ENCODE assay signal across 32 cellular contexts in the genomic region with DNA sequence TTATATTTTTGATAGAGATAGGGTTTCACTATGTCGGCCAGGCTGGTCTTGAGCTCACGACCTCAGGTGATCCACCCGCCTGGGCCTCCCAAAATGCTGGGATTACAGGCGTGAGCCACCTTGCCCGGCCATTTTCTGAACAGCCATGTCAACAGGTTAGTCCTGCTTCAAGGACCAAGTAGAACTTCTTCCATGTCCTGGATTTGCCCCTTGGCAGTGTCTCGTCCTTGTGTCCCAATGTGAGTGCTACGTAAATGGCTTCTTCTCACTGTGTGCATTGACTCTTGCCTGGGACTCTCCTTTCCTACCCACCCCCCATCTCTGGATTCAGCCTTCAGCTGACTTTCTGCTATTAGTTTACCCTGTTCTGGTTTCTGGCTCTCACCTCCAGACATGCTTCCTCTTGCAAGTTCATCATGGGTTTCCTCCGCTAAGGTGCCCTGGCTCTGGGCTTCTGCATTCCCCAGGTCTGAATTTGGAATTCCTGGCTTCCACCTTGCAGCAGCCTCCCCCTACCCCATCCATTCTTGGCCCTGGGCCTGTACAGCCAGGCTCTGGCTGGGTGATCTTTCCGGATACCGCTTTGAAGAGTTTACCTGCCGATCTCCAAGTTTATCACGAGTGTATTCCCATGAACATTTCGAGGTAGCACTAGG. TPM values are rescaled to one million over a fixed set of nuclear protein-coding genes. Genes with fewer than 3 reads are reported as not detected.
DNase-seq lines count a peak whose midpoint lies in the region; ATAC-seq, FAIRE-seq and TF ChIP-seq lines count a peak whose summit lies in the region.
"Had no signal": no experiment of that assay in that cellular context is flagged by ENCODE, and none has a peak within 500 bp of the region (broad histone marks: within the 10 kb centered on the region; RNA-seq: fewer than 3 reads in every experiment).

No MANE protein-coding gene starts in this region.

- peak overlapping the region in 10 of 11 experiments; percentile 28 to 83 (median 80); a peak in 13 of 22 replicates for H3K4me2 ChIP-seq in BLaER1 treated with 17β-estradiol and CSF1 and Interleukin-3, amounts not matched to agents 10 nM and 100 nM
- no peak overlapping the region for H3K4me2 ChIP-seq in HepG2 (ENCODE audit: low read depth, low read length)

- H3K27ac Mint-ChIP-seq in stimulated activated memory B cell treated with anti-CD40 and anti-IgM and Interleukin-4, amounts not matched to agents 10 μg/mL and 1 μg/mL and 100 μg/mL, for 72 hours, result peak overlapping the region; percentile 72
- H3K27ac Mint-ChIP-seq: B cell; CD4-positive, alpha-beta memory T cell; CD8-positive, alpha-beta memory T cell had no signal

- H3K27ac ChIP-seq in BLaER1 treated with 17β-estradiol and CSF1 and Interleukin-3, amounts not matched to agents 10 nM and 100 nM, result no peak overlapping the region
- H3K27ac ChIP-seq in HEK293 (ENCODE audit: extremely low read depth, low read depth, low read length) (no peak overlapping the region), SJCRH30 (no peak overlapping the region), HepG2 (ENCODE audit: extremely low read length, insufficient read depth, low read length) (no peak overlapping the region), RWPE1 (no peak overlapping the region)

- 0 out of 22 replicates have a peak, but pooled peaks cover 0 to 2% (median 0%) of the 10 kb centered on the region in 11 experiments for H3K36me3 ChIP-seq in BLaER1 treated with 17β-estradiol and CSF1 and Interleukin-3, amounts not matched to agents 10 nM and 100 nM
- H3K36me3 ChIP-seq in HEK293 (ENCODE audit: control insufficient read depth in 2 of 2, insufficient read depth in 1 of 2, low read length in 2 of 2) (no peaks in the 10 kb centered on the region), SJCRH30 (no peaks in the 10 kb centered on the region), HepG2 (replicated peaks in 1 of 2; ENCODE audit: control insufficient read depth in 1 of 2, insufficient read depth in 2 of 2, low read length in 2 of 2) (no peaks in the 10 kb centered on the region)

- H3K4me3 ChIP-seq in BLaER1 treated with 17β-estradiol and CSF1 and Interleukin-3, amounts not matched to agents 10 nM and 100 nM, result no peak overlapping the region
- H3K4me3 ChIP-seq in HEK293 (ENCODE audit: low read depth, low read length) (no peak overlapping the region), SJCRH30 (no peak overlapping the region), HepG2 (replicated peaks in 1 of 3; ENCODE audit: insufficient read depth in 1 of 3, low read depth in 2 of 3, low read length in 3 of 3) (no peak overlapping the region)
- H3K4me3 ChIP-seq: GM12878 had no signal

- intact Hi-C loops in HepG2 (cut with micrococcal nuclease; ENCODE audit: unreplicated experiment), result no loop called here

- FAIRE-seq in HepG2 (lab: Jason Lieb, UNC), result no peak
- FAIRE-seq: A204.1, GM12878, GM12892, GM18507 had no signal

- in situ Hi-C loops in HepG2 (cut with HindIII; ENCODE audit: extremely low pct_ligation_motif_present, low pct_unique_long_range_greater_than_20kb), result no loop called here

- H2AFZ ChIP-seq in HepG2 (ENCODE audit: low read length), result no peak overlapping the region

- WGBS in HepG2 (ENCODE audit: low lambda C conversion rate), result 38% methylated on average over 13 of the region's 13 CpGs

- no peak for ATAC-seq in stimulated activated memory B cell treated with anti-CD40 and anti-IgM and Interleukin-4, amounts not matched to agents 10 μg/mL and 1 μg/mL and 100 μg/mL, for 72 hours
- ATAC-seq in HepG2, result no peak
- ATAC-seq: GM12878 had no signal

- H3K4me3 Mint-ChIP-seq in stimulated activated memory B cell treated with anti-CD40 and anti-IgM and Interleukin-4, amounts not matched to agents 10 μg/mL and 1 μg/mL and 100 μg/mL, for 72 hours, result no peak overlapping the region
- H3K4me3 Mint-ChIP-seq: B cell; CD14-positive monocyte; CD4-positive, alpha-beta memory T cell; CD4-positive, CD25-positive, alpha-beta regulatory T cell; CD8-positive, alpha-beta memory T cell had no signal

- TF ChIP-seq EP300 in HepG2 (IDR thresholded peaks at IDR 0.05; ENCODE audit: low read depth in 2 of 2, low read length in 2 of 2) (no peak), HepG2 (CRISPR knock-in tag; IDR thresholded peaks at IDR 0.05; ENCODE audit: borderline replicate concordance) (no peak)

- peak; percentile 68 for DNase-seq in islet precursor cell
- no peak for DNase-seq in NCI-H2029 (lab: John Stamatoyannopoulos, UW)
- no peak for DNase-seq in SJCRH30
- DNase-seq in HepG2 (ENCODE audit: low spot score), result no peak
- DNase-seq in RWPE1 (ENCODE audit: low spot score), result no peak
- DNase-seq: 8988T; ACHN; C1 segment of cervical spinal cord; CD4-positive, alpha-beta memory T cell; CD4-positive, CD25-positive, alpha-beta regulatory T cell; CD8-positive, alpha-beta memory T cell; COR-L47; DMS 273 treated with DMSO at 0.1 percent for 48 hours; DMS153; DMS53; DMS79; DND-41; EL; GDM1 had no signal

- peaks cover 0 to 3% (median 2%) of the 10 kb centered on the region in 11 experiments; a peak in 7 of 22 replicates for H3K9me3 ChIP-seq in BLaER1 treated with 17β-estradiol and CSF1 and Interleukin-3, amounts not matched to agents 10 nM and 100 nM (replicated peaks in 1 of 11)
- no peaks in the 10 kb centered on the region for H3K9me3 ChIP-seq in HEK293 (ENCODE audit: control insufficient read depth, insufficient read depth, low read depth, low read length)
- H3K9me3 ChIP-seq in SJCRH30 (replicated peaks), result no peaks in the 10 kb centered on the region
- H3K9me3 ChIP-seq in HepG2 (ENCODE audit: low read length), result no peaks in the 10 kb centered on the region

- no TSS peak for BruUV-seq in HepG2 (replicated peaks; lab: Mats Ljungman, UMichigan)

- peaks cover 48 to 97% (median 79%) of the 10 kb centered on the region in 10 experiments for H3K4me1 ChIP-seq in BLaER1 treated with 17β-estradiol and CSF1 and Interleukin-3, amounts not matched to agents 10 nM and 100 nM
- H3K4me1 ChIP-seq in HEK293 (ENCODE audit: control insufficient read depth, insufficient read depth, low read length) (no peaks in the 10 kb centered on the region), SJCRH30 (no peaks in the 10 kb centered on the region), HepG2 (ENCODE audit: insufficient read depth, low read length) (no peaks in the 10 kb centered on the region)

- no peaks in the 10 kb centered on the region for H4K20me1 ChIP-seq in BLaER1 treated with 17β-estradiol and CSF1 and Interleukin-3, amounts not matched to agents 10 nM and 100 nM
- H4K20me1 ChIP-seq in HepG2 (ENCODE audit: insufficient read depth, low read length), result no peaks in the 10 kb centered on the region

- TF ChIP-seq POLR2A in HepG2 (IDR thresholded peaks at IDR 0.05; ENCODE audit: insufficient read depth in 1 of 2, low read depth in 2 of 2, low read length in 2 of 2), result no peak

- no peaks in the 10 kb centered on the region for H3K36me3 Mint-ChIP-seq in stimulated activated memory B cell treated with anti-CD40 and anti-IgM and Interleukin-4, amounts not matched to agents 10 μg/mL and 1 μg/mL and 100 μg/mL, for 72 hours
- H3K36me3 Mint-ChIP-seq: CD4-positive, alpha-beta memory T cell; CD4-positive, CD25-positive, alpha-beta regulatory T cell; CD8-positive, alpha-beta memory T cell had no signal

- no peak for TF ChIP-seq RAD21 in HepG2 (CRISPR knock-in tag; IDR thresholded peaks at IDR 0.05)

- TF ChIP-seq CTCF in HEK293 (tag by site-specific recombination; IDR thresholded peaks at IDR 0.05) (no peak), HepG2 (CRISPR knock-in tag; IDR thresholded peaks at IDR 0.05) (no peak), RWPE1 (conservative IDR thresholded peaks at IDR 0.05; ENCODE audit: low read depth) (no peak)

- POLR2A ChIA-PET in HEK293 (lab: Yijun Ruan, JAX) (no interaction called here), HepG2 (lab: Yijun Ruan, JAX) (no interaction called here), RWPE1 (lab: Yijun Ruan, JAX; ENCODE audit: low non-redundant PET) (no interaction called here)

- H3K27me3 Mint-ChIP-seq in stimulated activated memory B cell treated with anti-CD40 and anti-IgM and Interleukin-4, amounts not matched to agents 10 μg/mL and 1 μg/mL and 100 μg/mL, for 72 hours, result no peaks in the 10 kb centered on the region
- H3K27me3 Mint-ChIP-seq: B cell had no signal

- no peaks in the 10 kb centered on the region for H3K79me2 ChIP-seq in HepG2 (ENCODE audit: insufficient read depth, low read length)

- H3K9me3 Mint-ChIP-seq in stimulated activated memory B cell treated with anti-CD40 and anti-IgM and Interleukin-4, amounts not matched to agents 10 μg/mL and 1 μg/mL and 100 μg/mL, for 72 hours, result no peaks in the 10 kb centered on the region
- H3K9me3 Mint-ChIP-seq: CD4-positive, CD25-positive, alpha-beta regulatory T cell; CD8-positive, alpha-beta memory T cell had no signal

- H3K9ac ChIP-seq in BLaER1 treated with 17β-estradiol and CSF1 and Interleukin-3, amounts not matched to agents 10 nM and 100 nM, result no peak overlapping the region
- H3K9ac ChIP-seq in HepG2 (ENCODE audit: insufficient read depth, low read depth, low read length), result no peak overlapping the region

- peaks cover 76% of the 10 kb centered on the region for H3K4me1 Mint-ChIP-seq in stimulated activated memory B cell treated with anti-CD40 and anti-IgM and Interleukin-4, amounts not matched to agents 10 μg/mL and 1 μg/mL and 100 μg/mL, for 72 hours

- CTCF ChIA-PET in HEK293 (lab: Yijun Ruan, JAX), result interaction anchor here (0.7 kb wide), 1 partner anchor 317 kb away, joined by 4 read pairs; no protein-coding TSS in a partner anchor
- CTCF ChIA-PET in HepG2 (lab: Yijun Ruan, JAX; ENCODE audit: low intra/inter-chr PET ratio, low total read pairs), result no interaction called here
- CTCF ChIA-PET in RWPE1 (lab: Yijun Ruan, JAX), result no interaction called here

- peaks cover 0 to 11% (median 0%) of the 10 kb centered on the region in 11 experiments; a peak in 1 of 22 replicates for H3K27me3 ChIP-seq in BLaER1 treated with 17β-estradiol and CSF1 and Interleukin-3, amounts not matched to agents 10 nM and 100 nM
- no peaks in the 10 kb centered on the region for H3K27me3 ChIP-seq in SJCRH30
- peaks cover 0 to 39% of the 10 kb centered on the region in 2 experiments; a peak in 4 of 5 replicates for H3K27me3 ChIP-seq in HepG2 (ENCODE audit: control insufficient read depth in 1 of 2, insufficient read depth in 2 of 2, low read length in 2 of 2)

RNA-seq across cellular contexts. Expression of a gene that starts 14.0 kb away (rescaled TPM):
- not detected in 2 replicates for total RNA-seq in SJCRH30 (2014; rRNA removed; shearing (Covaris generic))
- not detected in 2 replicates for total RNA-seq in HepG2 (2016; rRNA removed; fragmentation: Illumina TruSeq; extraction: Trizol)
- total RNA-seq in HepG2 (2016; cell fraction: cytosol; rRNA removed; fragmentation: Illumina TruSeq; extraction: Trizol; ENCODE audit: low read depth), result not detected in 2 replicates
- total RNA-seq in HepG2 (2016; cell fraction: insoluble cytoplasmic fraction; rRNA removed; fragmentation: Illumina TruSeq; extraction: Trizol), result not detected in 2 replicates
- total RNA-seq in HepG2 (2016; cell fraction: membrane; rRNA removed; fragmentation: Illumina TruSeq; extraction: Trizol), result not detected in 2 replicates
- not detected in 2 replicates for total RNA-seq in HepG2 (2016; cell fraction: nucleus; rRNA removed; fragmentation: Illumina TruSeq; extraction: Trizol)
- not detected in 2 replicates for polyA plus RNA-seq in HepG2 (2011; rRNA removed)
- polyA plus RNA-seq in HepG2 (2011; cell fraction: cytosol; rRNA removed), result 0.05 TPM in 1 of 2 replicates, not detected in the other
- 0.28 TPM in 1 of 2 replicates, not detected in the other for polyA plus RNA-seq in HepG2 (2011; cell fraction: nucleus; rRNA removed)
- polyA plus RNA-seq in HepG2 (2012), result not detected in 2 replicates
- not detected in 2 replicates for polyA plus RNA-seq in HepG2 (2016; cell fraction: cytosol; fragmentation: Illumina TruSeq; extraction: Trizol; ENCODE audit: low read depth)
- not detected in 2 replicates for polyA plus RNA-seq in HepG2 (2016; cell fraction: insoluble cytoplasmic fraction; fragmentation: Illumina TruSeq; extraction: Trizol; ENCODE audit: low read depth)
- not detected in 2 replicates for polyA plus RNA-seq in HepG2 (2016; cell fraction: membrane; fragmentation: Illumina TruSeq; extraction: Trizol; ENCODE audit: low read depth)
- polyA plus RNA-seq in HepG2 (2016; cell fraction: nucleus; fragmentation: Illumina TruSeq; extraction: Trizol; ENCODE audit: insufficient read depth, low read depth), result not detected in 2 replicates
- polyA minus RNA-seq in HepG2 (2011; rRNA and poly(A)+ RNA removed; ENCODE audit: low replicate concordance), result 0.61 TPM in 1 of 2 replicates, not detected in the other
- polyA minus RNA-seq in HepG2 (2011; cell fraction: cytosol; rRNA and poly(A)+ RNA removed), result not detected in 2 replicates
- polyA minus RNA-seq in HepG2 (2011; cell fraction: nucleus; rRNA and poly(A)+ RNA removed), result not detected in 2 replicates
- total RNA-seq: Daoy, G401 had no signal
- polyA plus RNA-seq: AG04450, BJ had no signal
